18 cellular contexts compared by ENCODE assay signal in genomic region chr1:19028546-19029129, GRCh38.
DNase-seq lines count a peak whose midpoint lies in the region; ATAC-seq and TF ChIP-seq lines count a peak whose summit lies in the region.
"Had no signal": no experiment of that assay in that cellular context is flagged by ENCODE, and none has a peak within 500 bp of the region (broad histone marks: within the 10 kb centered on the region; RNA-seq: fewer than 3 reads in every experiment).

No MANE protein-coding gene starts in this region.

- no peaks in the 10 kb centered on the region for H3K4me1 ChIP-seq in endodermal cell (ENCODE audit: control insufficient read depth, insufficient read depth, low read length)
- H3K4me1 ChIP-seq in neural progenitor cell = peaks cover 4% of the 10 kb centered on the region

- no peak overlapping the region for H3K9ac ChIP-seq in endodermal cell (ENCODE audit: extremely low read depth, low read length, poor library complexity, severe bottlenecking)
- H3K9ac ChIP-seq in neural progenitor cell = no peak overlapping the region
- H3K9ac ChIP-seq: BLaER1 had no signal

- H3K27ac Mint-ChIP-seq in endodermal cell = no peak overlapping the region
- H3K27ac Mint-ChIP-seq in neural progenitor cell = no peak overlapping the region
- H3K27ac Mint-ChIP-seq in activated CD8-positive, alpha-beta T cell treated with anti-CD3 and anti-CD28 coated beads for 36 hours = no peak overlapping the region
- H3K27ac Mint-ChIP-seq: HFFc6 had no signal

- H3K9me3 Mint-ChIP-seq in endodermal cell (peaks cover 4% of the 10 kb centered on the region), neural progenitor cell (peaks cover 1% of the 10 kb centered on the region)
- H3K9me3 Mint-ChIP-seq in activated CD8-positive, alpha-beta T cell treated with anti-CD3 and anti-CD28 coated beads for 36 hours = no peaks in the 10 kb centered on the region
- H3K9me3 Mint-ChIP-seq: HFFc6 had no signal

- H2AFZ ChIP-seq in neural progenitor cell (replicated peaks) = no peak overlapping the region

- CTCF ChIA-PET in activated CD8-positive, alpha-beta T cell treated with anti-CD3 and anti-CD28 coated beads for 36 hours (lab: Charles Lee) = no interaction called here

- H3K4me3 Mint-ChIP-seq in endodermal cell (no peak overlapping the region), neural progenitor cell (peak overlapping the region; percentile 15)
- H3K4me3 Mint-ChIP-seq in activated CD8-positive, alpha-beta T cell treated with anti-CD3 and anti-CD28 coated beads for 36 hours = no peak overlapping the region
- H3K4me3 Mint-ChIP-seq: HFFc6 had no signal

- no peaks in the 10 kb centered on the region for H3K79me2 ChIP-seq in neural progenitor cell (ENCODE audit: low read depth)

- TF ChIP-seq CTCF in endodermal cell (conservative IDR thresholded peaks at IDR 0.05) = no peak
- no peak for TF ChIP-seq CTCF in neural progenitor cell (IDR thresholded peaks at IDR 0.05)
- TF ChIP-seq CTCF in activated CD8-positive, alpha-beta T cell treated with anti-CD3 and anti-CD28 coated beads for 36 hours (IDR thresholded peaks at IDR 0.05) = no peak

- H3K36me3 ChIP-seq in endodermal cell (ENCODE audit: control insufficient read depth, insufficient read depth, low read length) = no peaks in the 10 kb centered on the region
- no peaks in the 10 kb centered on the region for H3K36me3 ChIP-seq in neural progenitor cell
- H3K36me3 ChIP-seq: BLaER1 had no signal

- no peaks in the 10 kb centered on the region for H4K20me1 ChIP-seq in neural progenitor cell (ENCODE audit: low read depth)
- H4K20me1 ChIP-seq: BLaER1 had no signal

- intact Hi-C loops in activated CD8-positive, alpha-beta T cell treated with anti-CD3 and anti-CD28 coated beads for 36 hours (cut with micrococcal nuclease) = no loop called here

- no peak overlapping the region for H3K27ac ChIP-seq in endodermal cell (ENCODE audit: low read depth, low read length)
- no peak overlapping the region for H3K27ac ChIP-seq in neural progenitor cell
- H3K27ac ChIP-seq: BLaER1 had no signal

- no peak for ATAC-seq in HG02981 (IDR thresholded peaks at IDR 0.05; ENCODE audit: unreplicated experiment)
- no peak for ATAC-seq in activated CD8-positive, alpha-beta T cell treated with anti-CD3 and anti-CD28 coated beads for 36 hours
- ATAC-seq: Panc1 had no signal

- H3K36me3 Mint-ChIP-seq in endodermal cell (ENCODE audit: low read depth) = no peaks in the 10 kb centered on the region
- H3K36me3 Mint-ChIP-seq in neural progenitor cell = no peaks in the 10 kb centered on the region
- no peaks in the 10 kb centered on the region for H3K36me3 Mint-ChIP-seq in activated CD8-positive, alpha-beta T cell treated with anti-CD3 and anti-CD28 coated beads for 36 hours (ENCODE audit: low read depth)

- WGBS in endodermal cell (ENCODE audit: insufficient coverage in 1 of 2, insufficient read length in 1 of 2), 2 experiments = 83 to 87% methylated on average over 6 to 8 of the region's 8 CpGs

- H3K9me3 ChIP-seq in endodermal cell (ENCODE audit: control insufficient read depth, low read length) (no peaks in the 10 kb centered on the region), neural progenitor cell (ENCODE audit: low read depth) (no peaks in the 10 kb centered on the region)
- H3K9me3 ChIP-seq: BLaER1 had no signal

- no peak overlapping the region for H3K4me2 ChIP-seq in neural progenitor cell
- H3K4me2 ChIP-seq: BLaER1 had no signal

- no peaks in the 10 kb centered on the region for H3K4me1 Mint-ChIP-seq in endodermal cell
- H3K4me1 Mint-ChIP-seq in neural progenitor cell = peaks cover 8% of the 10 kb centered on the region
- peaks cover 3% of the 10 kb centered on the region for H3K4me1 Mint-ChIP-seq in activated CD8-positive, alpha-beta T cell treated with anti-CD3 and anti-CD28 coated beads for 36 hours (ENCODE audit: low read depth)

- POLR2A ChIA-PET in activated CD8-positive, alpha-beta T cell treated with anti-CD3 and anti-CD28 coated beads for 36 hours (lab: Charles Lee) = no interaction called here

- H3K27me3 Mint-ChIP-seq in endodermal cell (ENCODE audit: insufficient read depth) (no peaks in the 10 kb centered on the region), neural progenitor cell (ENCODE audit: insufficient read depth, low read depth) (peaks cover 4% of the 10 kb centered on the region)
- H3K27me3 Mint-ChIP-seq in activated CD8-positive, alpha-beta T cell treated with anti-CD3 and anti-CD28 coated beads for 36 hours = peaks cover 11% of the 10 kb centered on the region

- H3K27me3 ChIP-seq in endodermal cell (ENCODE audit: control insufficient read depth, insufficient read depth, low read length, poor library complexity, severe bottlenecking) = no peaks in the 10 kb centered on the region
- H3K27me3 ChIP-seq in neural progenitor cell = no peaks in the 10 kb centered on the region
- H3K27me3 ChIP-seq: BLaER1 had no signal

- peak; percentile 45 for DNase-seq in activated effector memory CD4-positive, alpha-beta T cell treated with anti-CD3 and anti-CD28 coated beads, Interleukin-2, amount 50 U/mL, for 16 hours
- no peak for DNase-seq in activated effector memory CD4-positive, alpha-beta T cell treated with Interleukin-2 at 50 U/mL for 16 hours
- DNase-seq in endodermal cell = peak; percentile 41
- DNase-seq in neural progenitor cell (ENCODE audit: low spot score) = no peak
- no peak for DNase-seq in NCI-H1436 (lab: John Stamatoyannopoulos, UW)
- DNase-seq in activated CD8-positive, alpha-beta T cell treated with anti-CD3 and anti-CD28 coated beads for 36 hours = no peak
- no peak for DNase-seq in amniotic stem cell (lab: John Stamatoyannopoulos, UW)
- DNase-seq: 8988T, HFFc6, IMR-90, Karpas-422, MM.1S, NCI-H1092 treated with DMSO at 0.1 percent for 48 hours, NCI-H1694, Right ventricle myocardium superior had no signal

- H3F3A ChIP-seq in neural progenitor cell (ENCODE audit: low read depth) = no peaks in the 10 kb centered on the region

- H3K4me3 ChIP-seq in endodermal cell (ENCODE audit: low read length) = no peak overlapping the region
- H3K4me3 ChIP-seq in neural progenitor cell = no peak overlapping the region
- H3K4me3 ChIP-seq: BLaER1 had no signal

Comparison
In these comparisons a context has a peak if more than half of its experiments do, and no peak if none do; other contexts are left out.
1. DNase-seq: peak in activated effector memory CD4-positive, alpha-beta T cell treated with anti-CD3 and anti-CD28 coated beads, Interleukin-2, amount 50 U/mL, for 16 hours (single experiment) and endodermal cell (single experiment); none in activated effector memory CD4-positive, alpha-beta T cell treated with Interleukin-2 at 50 U/mL for 16 hours (single experiment), neural progenitor cell (single experiment), NCI-H1436 (single experiment), activated CD8-positive, alpha-beta T cell treated with anti-CD3 and anti-CD28 coated beads for 36 hours (single experiment) and amniotic stem cell (single experiment).